ENCODE assay signal across 16 cellular contexts in genomic region chr11:100512475-100512874, GRCh38.
A peak's percentile ranks its signal among the peaks of the same experiment; 100 is the strongest.
DNase-seq lines count a peak whose midpoint lies in the region; ATAC-seq lines count a peak whose summit lies in the region.
"Had no signal": no experiment of that assay in that cellular context is flagged by ENCODE, and none has a peak within 500 bp of the region (broad histone marks: within the 10 kb centered on the region; RNA-seq: fewer than 3 reads in every experiment).

No MANE protein-coding gene starts in this region.

- H3K27ac ChIP-seq in epithelial cell of prostate: peak overlapping the region; percentile 22
- H3K27ac ChIP-seq: GM23248, HL-60 had no signal

- peak; percentile 44 for DNase-seq in HPDE6-E6E7 (ENCODE audit: extremely low spot score)
- peak; percentile 69 for DNase-seq in NCI-H1417 treated with DMSO at 0.1 percent for 48 hours (lab: John Stamatoyannopoulos, UW)
- DNase-seq in epithelial cell of prostate (ENCODE audit: low read depth, low spot score): peak; percentile 76
- peak; percentile 5 for DNase-seq in kidney glomerular epithelial cell (lab: John Stamatoyannopoulos, UW)
- no peak for DNase-seq in islet precursor cell
- DNase-seq in germinal center (ENCODE audit: low spot score): no peak
- DNase-seq in activated CD8-positive, alpha-beta T cell treated with anti-CD3 and anti-CD28 coated beads, Interleukin-2, amount 10 ng/mL, durations not matched to agents 7 days and 5 days: no peak
- DNase-seq: AML-193, DMS53, GM23248, NCI-H1436 treated with DMSO at 0.1 percent for 48 hours, NCI-H2081, NCI-H2227 treated with DMSO at 0.1 percent for 48 hours, NCI-H524 treated with DMSO at 0.1 percent for 48 hours, OCI-M1 had no signal

- H3K27me3 Mint-ChIP-seq in activated CD8-positive, alpha-beta T cell treated with anti-CD3 and anti-CD28 coated beads, Interleukin-2, amount 10 ng/mL, durations not matched to agents 7 days and 5 days (ENCODE audit: low read depth): no peaks in the 10 kb centered on the region

- no peaks in the 10 kb centered on the region for H3K36me3 Mint-ChIP-seq in activated CD8-positive, alpha-beta T cell treated with anti-CD3 and anti-CD28 coated beads, Interleukin-2, amount 10 ng/mL, durations not matched to agents 7 days and 5 days (ENCODE audit: low read depth)

- H3K27ac Mint-ChIP-seq in activated CD8-positive, alpha-beta T cell treated with anti-CD3 and anti-CD28 coated beads, Interleukin-2, amount 10 ng/mL, durations not matched to agents 7 days and 5 days: no peak overlapping the region

- peaks cover 4% of the 10 kb centered on the region for H3K9me3 Mint-ChIP-seq in activated CD8-positive, alpha-beta T cell treated with anti-CD3 and anti-CD28 coated beads, Interleukin-2, amount 10 ng/mL, durations not matched to agents 7 days and 5 days (ENCODE audit: insufficient read depth)

- no peak overlapping the region for H3K4me3 Mint-ChIP-seq in activated CD8-positive, alpha-beta T cell treated with anti-CD3 and anti-CD28 coated beads, Interleukin-2, amount 10 ng/mL, durations not matched to agents 7 days and 5 days

- POLR2A ChIA-PET in activated CD8-positive, alpha-beta T cell treated with anti-CD3 and anti-CD28 coated beads, Interleukin-2, amount 10 ng/mL, durations not matched to agents 7 days and 5 days (lab: Charles Lee): no interaction called here

- CTCF ChIA-PET in activated CD8-positive, alpha-beta T cell treated with anti-CD3 and anti-CD28 coated beads, Interleukin-2, amount 10 ng/mL, durations not matched to agents 7 days and 5 days (lab: Charles Lee): no interaction called here

- no peak for ATAC-seq in activated CD8-positive, alpha-beta T cell treated with anti-CD3 and anti-CD28 coated beads, Interleukin-2, amount 10 ng/mL, durations not matched to agents 7 days and 5 days

- no peaks in the 10 kb centered on the region for H3K4me1 Mint-ChIP-seq in activated CD8-positive, alpha-beta T cell treated with anti-CD3 and anti-CD28 coated beads, Interleukin-2, amount 10 ng/mL, durations not matched to agents 7 days and 5 days (ENCODE audit: low read depth)

Comparison
In these comparisons a context has a peak if more than half of its experiments do, and no peak if none do; other contexts are left out.
1. DNase-seq: peak in HPDE6-E6E7 (single experiment), NCI-H1417 treated with DMSO at 0.1 percent for 48 hours (single experiment), epithelial cell of prostate (single experiment) and kidney glomerular epithelial cell (single experiment); none in islet precursor cell (single experiment), germinal center (single experiment) and activated CD8-positive, alpha-beta T cell treated with anti-CD3 and anti-CD28 coated beads, Interleukin-2, amount 10 ng/mL, durations not matched to agents 7 days and 5 days (single experiment).